Comparison of ENCODE assay signal across 1 cellular context in the genomic region with DNA sequence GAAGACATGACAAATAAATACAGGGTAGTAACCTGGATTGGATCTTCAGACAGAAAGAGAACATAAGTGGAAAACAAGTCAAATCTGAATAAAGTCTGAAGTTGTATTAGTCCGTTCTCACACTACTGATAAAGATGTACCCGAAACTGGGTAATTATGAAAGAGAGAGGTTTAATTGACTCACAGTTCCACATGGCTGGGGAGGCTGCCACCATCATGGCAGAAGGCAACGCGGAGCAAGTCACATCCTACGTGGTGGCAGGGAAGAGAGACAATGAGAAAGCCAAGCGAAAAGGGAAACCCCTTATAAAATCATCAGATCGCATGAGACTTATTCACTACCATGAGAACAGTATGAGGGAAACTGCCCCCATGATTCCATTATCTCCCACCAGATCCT.
TF ChIP-seq lines count a peak whose summit lies in the region.

No MANE protein-coding gene starts in this region.

TF ChIP-seq in GM12878, 131 proteins besides CTCF, POLR2A, EP300 and RAD21 (continued from another document):
- TF ChIP-seq, protein P1, sequence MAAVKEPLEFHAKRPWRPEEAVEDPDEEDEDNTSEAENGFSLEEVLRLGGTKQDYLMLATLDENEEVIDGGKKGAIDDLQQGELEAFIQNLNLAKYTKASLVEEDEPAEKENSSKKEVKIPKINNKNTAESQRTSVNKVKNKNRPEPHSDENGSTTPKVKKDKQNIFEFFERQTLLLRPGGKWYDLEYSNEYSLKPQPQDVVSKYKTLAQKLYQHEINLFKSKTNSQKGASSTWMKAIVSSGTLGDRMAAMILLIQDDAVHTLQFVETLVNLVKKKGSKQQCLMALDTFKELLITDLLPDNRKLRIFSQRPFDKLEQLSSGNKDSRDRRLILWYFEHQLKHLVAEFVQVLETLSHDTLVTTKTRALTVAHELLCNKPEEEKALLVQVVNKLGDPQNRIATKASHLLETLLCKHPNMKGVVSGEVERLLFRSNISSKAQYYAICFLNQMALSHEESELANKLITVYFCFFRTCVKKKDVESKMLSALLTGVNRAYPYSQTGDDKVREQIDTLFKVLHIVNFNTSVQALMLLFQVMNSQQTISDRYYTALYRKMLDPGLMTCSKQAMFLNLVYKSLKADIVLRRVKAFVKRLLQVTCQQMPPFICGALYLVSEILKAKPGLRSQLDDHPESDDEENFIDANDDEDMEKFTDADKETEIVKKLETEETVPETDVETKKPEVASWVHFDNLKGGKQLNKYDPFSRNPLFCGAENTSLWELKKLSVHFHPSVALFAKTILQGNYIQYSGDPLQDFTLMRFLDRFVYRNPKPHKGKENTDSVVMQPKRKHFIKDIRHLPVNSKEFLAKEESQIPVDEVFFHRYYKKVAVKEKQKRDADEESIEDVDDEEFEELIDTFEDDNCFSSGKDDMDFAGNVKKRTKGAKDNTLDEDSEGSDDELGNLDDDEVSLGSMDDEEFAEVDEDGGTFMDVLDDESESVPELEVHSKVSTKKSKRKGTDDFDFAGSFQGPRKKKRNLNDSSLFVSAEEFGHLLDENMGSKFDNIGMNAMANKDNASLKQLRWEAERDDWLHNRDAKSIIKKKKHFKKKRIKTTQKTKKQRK (IDR thresholded peaks at IDR 0.05; ENCODE audit: low read depth, low read length), result no peak
